Comparison of ENCODE assay signal across 1 cellular context in the genomic region with DNA sequence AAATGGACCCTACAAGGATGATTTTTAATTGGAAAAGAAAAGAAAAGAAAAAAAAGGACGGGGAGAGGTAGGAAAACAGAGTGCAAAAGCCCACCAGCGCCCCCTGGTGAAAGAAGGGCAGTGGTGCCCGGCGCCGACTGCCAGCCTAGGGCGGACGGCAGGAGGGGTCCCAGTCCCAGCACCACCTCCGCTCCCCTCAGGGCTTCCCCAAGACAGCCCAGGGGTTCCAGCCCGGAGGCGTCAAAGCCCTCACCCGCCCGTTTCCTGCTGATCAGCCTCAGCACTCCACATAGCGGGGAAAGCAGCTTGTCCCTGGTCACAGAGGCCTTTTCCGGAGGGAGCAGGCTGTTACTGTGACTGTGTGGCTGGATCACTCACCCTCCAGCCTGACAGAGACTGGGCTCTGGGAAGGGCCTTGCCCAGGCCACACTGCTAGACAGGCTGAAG.
TF ChIP-seq lines count a peak whose summit lies in the region.

No MANE protein-coding gene starts in this region.

TF ChIP-seq in HEK293, 187 proteins besides CTCF, POLR2A, EP300 and RAD21 (continued from another document):
- TF ChIP-seq, protein P1, sequence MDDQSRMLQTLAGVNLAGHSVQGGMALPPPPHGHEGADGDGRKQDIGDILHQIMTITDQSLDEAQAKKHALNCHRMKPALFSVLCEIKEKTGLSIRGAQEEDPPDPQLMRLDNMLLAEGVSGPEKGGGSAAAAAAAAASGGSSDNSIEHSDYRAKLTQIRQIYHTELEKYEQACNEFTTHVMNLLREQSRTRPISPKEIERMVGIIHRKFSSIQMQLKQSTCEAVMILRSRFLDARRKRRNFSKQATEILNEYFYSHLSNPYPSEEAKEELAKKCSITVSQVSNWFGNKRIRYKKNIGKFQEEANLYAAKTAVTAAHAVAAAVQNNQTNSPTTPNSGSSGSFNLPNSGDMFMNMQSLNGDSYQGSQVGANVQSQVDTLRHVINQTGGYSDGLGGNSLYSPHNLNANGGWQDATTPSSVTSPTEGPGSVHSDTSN (CRISPR knock-in tag; IDR thresholded peaks at IDR 0.05): no peak
- TF ChIP-seq, protein P2, sequence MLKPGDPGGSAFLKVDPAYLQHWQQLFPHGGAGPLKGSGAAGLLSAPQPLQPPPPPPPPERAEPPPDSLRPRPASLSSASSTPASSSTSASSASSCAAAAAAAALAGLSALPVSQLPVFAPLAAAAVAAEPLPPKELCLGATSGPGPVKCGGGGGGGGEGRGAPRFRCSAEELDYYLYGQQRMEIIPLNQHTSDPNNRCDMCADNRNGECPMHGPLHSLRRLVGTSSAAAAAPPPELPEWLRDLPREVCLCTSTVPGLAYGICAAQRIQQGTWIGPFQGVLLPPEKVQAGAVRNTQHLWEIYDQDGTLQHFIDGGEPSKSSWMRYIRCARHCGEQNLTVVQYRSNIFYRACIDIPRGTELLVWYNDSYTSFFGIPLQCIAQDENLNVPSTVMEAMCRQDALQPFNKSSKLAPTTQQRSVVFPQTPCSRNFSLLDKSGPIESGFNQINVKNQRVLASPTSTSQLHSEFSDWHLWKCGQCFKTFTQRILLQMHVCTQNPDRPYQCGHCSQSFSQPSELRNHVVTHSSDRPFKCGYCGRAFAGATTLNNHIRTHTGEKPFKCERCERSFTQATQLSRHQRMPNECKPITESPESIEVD (tag by site-specific recombination; IDR thresholded peaks at IDR 0.05): no peak
- TF ChIP-seq ZNF341 (tag by site-specific recombination; IDR thresholded peaks at IDR 0.05; ENCODE audit: low read depth) (peak; percentile 93), ZNF184 (tag by site-specific recombination; IDR thresholded peaks at IDR 0.05) (no peak)
TF ChIP-seq in HEK293: peak in this region for 7.
